ENCODE assay signal across 13 cellular contexts in the genomic region with DNA sequence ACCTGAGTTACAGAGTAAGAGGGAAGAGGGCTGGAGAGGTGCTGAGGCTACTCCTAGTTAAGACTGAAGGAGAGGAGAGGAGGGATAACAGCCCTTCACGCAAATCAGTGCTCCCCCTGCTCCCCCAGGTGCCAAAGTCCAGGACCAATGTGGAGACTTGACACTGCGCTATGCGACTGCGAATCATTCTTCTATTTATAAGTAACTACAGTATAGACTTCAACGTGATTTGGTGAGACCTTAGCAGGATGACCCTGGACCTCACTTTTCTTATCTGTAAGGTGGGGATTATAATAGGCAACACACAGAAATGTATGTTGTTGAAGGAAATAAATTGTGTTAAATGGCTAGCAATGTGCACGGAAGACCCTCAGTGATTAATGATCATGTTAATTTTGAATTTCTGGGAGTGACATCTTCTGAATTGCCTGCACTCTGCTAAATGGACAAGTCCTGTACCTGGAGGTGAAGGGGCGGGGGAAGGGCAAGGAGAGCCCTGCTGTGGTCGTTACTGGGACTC. TPM values are rescaled to one million over a fixed set of nuclear protein-coding genes. Genes with fewer than 3 reads are reported as not detected.
DNase-seq lines count a peak whose midpoint lies in the region; ATAC-seq, FAIRE-seq and TF ChIP-seq lines count a peak whose summit lies in the region.
"Had no signal": no experiment of that assay in that cellular context is flagged by ENCODE, and none has a peak within 500 bp of the region (broad histone marks: within the 10 kb centered on the region; RNA-seq: fewer than 3 reads in every experiment).

No MANE protein-coding gene starts in this region.

- H3K36me3 ChIP-seq in HepG2 (replicated peaks in 1 of 2; ENCODE audit: control insufficient read depth in 1 of 2, insufficient read depth in 2 of 2, low read length in 2 of 2) (no peaks in the 10 kb centered on the region; a peak in 1 of 5 replicates), right lobe of liver (no peaks in the 10 kb centered on the region), breast epithelium (no peaks in the 10 kb centered on the region)
- no peaks in the 10 kb centered on the region for H3K36me3 ChIP-seq in naive thymus-derived CD4-positive, alpha-beta T cell (ENCODE audit: control insufficient read depth in 2 of 3, insufficient read depth in 3 of 3, low read length in 3 of 3)
- H3K36me3 ChIP-seq: BLaER1 treated with 17β-estradiol and CSF1 and Interleukin-3, amounts not matched to agents 10 nM and 100 nM; colonic mucosa; pancreas had no signal

- TF ChIP-seq RAD21 in HepG2 (CRISPR knock-in tag; IDR thresholded peaks at IDR 0.05), result no peak

- in situ Hi-C loops in HepG2 (cut with HindIII; ENCODE audit: extremely low pct_ligation_motif_present, low pct_unique_long_range_greater_than_20kb), result no loop called here

- peaks cover 0 to 4% (median 0%) of the 10 kb centered on the region in 11 donors for H3K9me3 Mint-ChIP-seq in naive thymus-derived CD4-positive, alpha-beta T cell
- no peaks in the 10 kb centered on the region for H3K9me3 Mint-ChIP-seq in type B pancreatic cell

- no peak for TF ChIP-seq EP300 in HepG2 (IDR thresholded peaks at IDR 0.05; ENCODE audit: low read depth in 2 of 2, low read length in 2 of 2)
- TF ChIP-seq EP300 in HepG2 (CRISPR knock-in tag; IDR thresholded peaks at IDR 0.05; ENCODE audit: borderline replicate concordance), result no peak

- H3K4me2 ChIP-seq in HepG2 (ENCODE audit: low read depth, low read length), result peak overlapping the region; percentile 53
- H3K4me2 ChIP-seq: BLaER1 treated with 17β-estradiol and CSF1 and Interleukin-3, amounts not matched to agents 10 nM and 100 nM had no signal

- H3K4me1 ChIP-seq in HepG2 (ENCODE audit: insufficient read depth, low read length) (no peaks in the 10 kb centered on the region), right lobe of liver (peaks cover 0 to 15% (median 4%) of the 10 kb centered on the region in 4 donors), breast epithelium (peaks cover 0 to 3% of the 10 kb centered on the region in 2 donors)
- H3K4me1 ChIP-seq in naive thymus-derived CD4-positive, alpha-beta T cell (ENCODE audit: control insufficient read depth in 2 of 2, insufficient read depth in 2 of 2, low read length in 2 of 2), result no peaks in the 10 kb centered on the region
- H3K4me1 ChIP-seq: BLaER1 treated with 17β-estradiol and CSF1 and Interleukin-3, amounts not matched to agents 10 nM and 100 nM had no signal

- BruUV-seq in HepG2 (replicated peaks; lab: Mats Ljungman, UMichigan), result no TSS peak

- H3K27me3 Mint-ChIP-seq in naive thymus-derived CD4-positive, alpha-beta T cell, result peaks cover 73 to 93% (median 88%) of the 10 kb centered on the region in 5 donors
- H3K27me3 Mint-ChIP-seq in type B pancreatic cell, result peaks cover 99% of the 10 kb centered on the region

- H4K20me1 ChIP-seq in HepG2 (ENCODE audit: insufficient read depth, low read length), result no peaks in the 10 kb centered on the region

- H3K4me3 Mint-ChIP-seq in naive thymus-derived CD4-positive, alpha-beta T cell, result peak overlapping the region; percentile 39 to 81 (median 68)
- H3K4me3 Mint-ChIP-seq in type B pancreatic cell, result peak overlapping the region; percentile 86

- H3K36me3 Mint-ChIP-seq in naive thymus-derived CD4-positive, alpha-beta T cell, result no peaks in the 10 kb centered on the region
- H3K36me3 Mint-ChIP-seq in type B pancreatic cell, result peaks cover 6% of the 10 kb centered on the region

- H3K27ac Mint-ChIP-seq in naive thymus-derived CD4-positive, alpha-beta T cell, result peak overlapping the region in 1 of 9 donors; percentile 54
- H3K27ac Mint-ChIP-seq in type B pancreatic cell, result peak overlapping the region; percentile 39

- H3K4me3 ChIP-seq in HepG2 (replicated peaks in 1 of 3; ENCODE audit: insufficient read depth in 1 of 3, low read depth in 2 of 3, low read length in 3 of 3) (peak overlapping the region in 1 of 3 experiments; percentile 62; a peak in 1 of 6 replicates), right lobe of liver (peak overlapping the region in 1 of 3 donors; percentile 37), breast epithelium (peak overlapping the region; percentile 55 to 80 (median 57))
- H3K4me3 ChIP-seq in naive thymus-derived CD4-positive, alpha-beta T cell (ENCODE audit: low read length), result no peak overlapping the region
- H3K4me3 ChIP-seq: BLaER1 treated with 17β-estradiol and CSF1 and Interleukin-3, amounts not matched to agents 10 nM and 100 nM had no signal

- TF ChIP-seq CTCF in HepG2 (CRISPR knock-in tag; IDR thresholded peaks at IDR 0.05) (no peak), right lobe of liver (IDR thresholded peaks at IDR 0.05) (no peak), breast epithelium (IDR thresholded peaks at IDR 0.05) (no peak), type B pancreatic cell (conservative IDR thresholded peaks at IDR 0.05) (no peak)

- ATAC-seq in HepG2, result peak; percentile 24; the same call in 1 of the 3 replicates
- no peak for ATAC-seq in right lobe of liver
- ATAC-seq in naive thymus-derived CD4-positive, alpha-beta T cell, result no peak
- no peak for ATAC-seq in HG02840 (IDR thresholded peaks at IDR 0.05; ENCODE audit: low FRiP score, unreplicated experiment)

- H3K9ac ChIP-seq in HepG2 (ENCODE audit: insufficient read depth, low read depth, low read length), result no peak overlapping the region
- H3K9ac ChIP-seq: BLaER1 treated with 17β-estradiol and CSF1 and Interleukin-3, amounts not matched to agents 10 nM and 100 nM had no signal

- H3K9me3 ChIP-seq in HepG2 (ENCODE audit: low read length) (no peaks in the 10 kb centered on the region), right lobe of liver (no peaks in the 10 kb centered on the region), breast epithelium (no peaks in the 10 kb centered on the region)
- no peaks in the 10 kb centered on the region for H3K9me3 ChIP-seq in naive thymus-derived CD4-positive, alpha-beta T cell (ENCODE audit: control insufficient read depth in 2 of 3, low read length in 3 of 3)
- H3K9me3 ChIP-seq: colonic mucosa, pancreas had no signal

- POLR2A ChIA-PET in HepG2 (lab: Yijun Ruan, JAX), result no interaction called here
- POLR2A ChIA-PET in naive thymus-derived CD4-positive, alpha-beta T cell (lab: Charles Lee), result no interaction called here

- H3K79me2 ChIP-seq in HepG2 (ENCODE audit: insufficient read depth, low read length), result no peaks in the 10 kb centered on the region

- TF ChIP-seq POLR2A in HepG2 (IDR thresholded peaks at IDR 0.05; ENCODE audit: insufficient read depth in 1 of 2, low read depth in 2 of 2, low read length in 2 of 2) (no peak), right lobe of liver (IDR thresholded peaks at IDR 0.05) (no peak), breast epithelium (IDR thresholded peaks at IDR 0.05) (no peak)

- H3K27ac ChIP-seq in HepG2 (ENCODE audit: extremely low read length, insufficient read depth, low read length) (no peak overlapping the region), right lobe of liver (no peak overlapping the region), breast epithelium (no peak overlapping the region)
- no peak overlapping the region for H3K27ac ChIP-seq in naive thymus-derived CD4-positive, alpha-beta T cell (ENCODE audit: low read depth, low read length)
- H3K27ac ChIP-seq: BLaER1 treated with 17β-estradiol and CSF1 and Interleukin-3, amounts not matched to agents 10 nM and 100 nM; colonic mucosa; pancreas had no signal

- peaks cover 14 to 59% of the 10 kb centered on the region in 2 experiments for H3K27me3 ChIP-seq in HepG2 (ENCODE audit: control insufficient read depth in 1 of 2, insufficient read depth in 2 of 2, low read length in 2 of 2)
- H3K27me3 ChIP-seq in right lobe of liver, result peaks cover 23 to 55% of the 10 kb centered on the region in 2 donors
- H3K27me3 ChIP-seq in breast epithelium, result peaks cover 0 to 94% of the 10 kb centered on the region in 2 donors
- peaks cover 2 to 17% of the 10 kb centered on the region in 2 donors for H3K27me3 ChIP-seq in naive thymus-derived CD4-positive, alpha-beta T cell (ENCODE audit: control insufficient read depth in 2 of 2, insufficient read depth in 2 of 2, low read length in 2 of 2)

- CTCF ChIA-PET in HepG2 (lab: Yijun Ruan, JAX; ENCODE audit: low intra/inter-chr PET ratio, low total read pairs), result no interaction called here
- CTCF ChIA-PET in naive thymus-derived CD4-positive, alpha-beta T cell (lab: Charles Lee), result no interaction called here

- DNase-seq in HepG2 (ENCODE audit: low spot score) (no peak), right lobe of liver (no peak), breast epithelium (ENCODE audit: low spot score in 2 of 2) (no peak), type B pancreatic cell (ENCODE audit: extremely low spot score, unreplicated experiment) (no peak), cerebellum (ENCODE audit: low spot score) (no peak)
- DNase-seq in naive thymus-derived CD4-positive, alpha-beta T cell, result no peak
- no peak for DNase-seq in activated CD8-positive, alpha-beta memory T cell treated with anti-CD3 and anti-CD28 coated beads, Interleukin-2, amount 50 U/mL, for 48 hours
- DNase-seq: activated CD8-positive, alpha-beta memory T cell treated with anti-CD3 and anti-CD28 coated beads, Interleukin-2, amount 50 U/mL, for 4 hours; colonic mucosa; NCI-H524 treated with DMSO at 0.1 percent for 48 hours had no signal

- H3K4me1 Mint-ChIP-seq in naive thymus-derived CD4-positive, alpha-beta T cell, result peaks cover 4 to 22% (median 13%) of the 10 kb centered on the region in 7 donors
- peaks cover 6% of the 10 kb centered on the region for H3K4me1 Mint-ChIP-seq in type B pancreatic cell (ENCODE audit: unreplicated experiment)

- 64% methylated on average over 8 of the region's 8 CpGs for WGBS in HepG2 (ENCODE audit: low lambda C conversion rate)
- WGBS in right lobe of liver (ENCODE audit: insufficient coverage, low coverage, low lambda C conversion rate, missing lambda C conversion rate), result 2% methylated on average over 5 of the region's 8 CpGs

- FAIRE-seq in HepG2 (lab: Jason Lieb, UNC), result no peak
- FAIRE-seq: pancreas had no signal

- H2AFZ ChIP-seq in HepG2 (ENCODE audit: low read length), result no peak overlapping the region

- intact Hi-C loops in HepG2 (cut with micrococcal nuclease; ENCODE audit: unreplicated experiment) (no loop called here), right lobe of liver (cut with DNase I) (no loop called here), breast epithelium (cut with DNase I; ENCODE audit: low total_unique reads) (no loop called here)
- intact Hi-C loops in naive thymus-derived CD4-positive, alpha-beta T cell (cut with micrococcal nuclease), result no loop called here

RNA-seq across cellular contexts. Expression of a gene that starts 11.0 kb away (rescaled TPM):
- total RNA-seq in HepG2 (2016; rRNA removed; fragmentation: Illumina TruSeq; extraction: Trizol) (not detected in 2 replicates), right lobe of liver (not detected), breast epithelium (1 to 10 TPM in 2 of 3 donors, under 1 TPM in 1; 0.29 to 6.4 (median 1.6) TPM), type B pancreatic cell (ENCODE audit: low replicate concordance) (0.57 and 2.7 TPM in 2 replicates), cerebellum (5.4 TPM)
- not detected in 2 replicates for total RNA-seq in HepG2 (2016; cell fraction: cytosol; rRNA removed; fragmentation: Illumina TruSeq; extraction: Trizol; ENCODE audit: low read depth)
- not detected in 2 replicates for total RNA-seq in HepG2 (2016; cell fraction: insoluble cytoplasmic fraction; rRNA removed; fragmentation: Illumina TruSeq; extraction: Trizol)
- not detected in 2 replicates for total RNA-seq in HepG2 (2016; cell fraction: membrane; rRNA removed; fragmentation: Illumina TruSeq; extraction: Trizol)
- not detected in 2 replicates for total RNA-seq in HepG2 (2016; cell fraction: nucleus; rRNA removed; fragmentation: Illumina TruSeq; extraction: Trizol)
- not detected in 2 replicates for polyA plus RNA-seq in HepG2 (2011; rRNA removed)
- not detected in 2 replicates for polyA plus RNA-seq in HepG2 (2011; cell fraction: cytosol; rRNA removed)
- not detected in 2 replicates for polyA plus RNA-seq in HepG2 (2011; cell fraction: nucleus; rRNA removed)
- not detected in 2 replicates for polyA plus RNA-seq in HepG2 (2012)
- polyA plus RNA-seq in HepG2 (2016; cell fraction: cytosol; fragmentation: Illumina TruSeq; extraction: Trizol; ENCODE audit: low read depth), result not detected in 2 replicates
- polyA plus RNA-seq in HepG2 (2016; cell fraction: insoluble cytoplasmic fraction; fragmentation: Illumina TruSeq; extraction: Trizol; ENCODE audit: low read depth), result not detected in 2 replicates
- polyA plus RNA-seq in HepG2 (2016; cell fraction: membrane; fragmentation: Illumina TruSeq; extraction: Trizol; ENCODE audit: low read depth), result not detected in 2 replicates
- not detected in 2 replicates for polyA plus RNA-seq in HepG2 (2016; cell fraction: nucleus; fragmentation: Illumina TruSeq; extraction: Trizol; ENCODE audit: insufficient read depth, low read depth)
- not detected in 2 replicates for polyA minus RNA-seq in HepG2 (2011; rRNA and poly(A)+ RNA removed; ENCODE audit: low replicate concordance)
- not detected in 2 replicates for polyA minus RNA-seq in HepG2 (2011; cell fraction: cytosol; rRNA and poly(A)+ RNA removed)
- polyA minus RNA-seq in HepG2 (2011; cell fraction: nucleus; rRNA and poly(A)+ RNA removed), result not detected in 2 replicates
- not detected for total RNA-seq in naive thymus-derived CD4-positive, alpha-beta T cell
- not detected for polyA plus RNA-seq in naive thymus-derived CD4-positive, alpha-beta T cell
- total RNA-seq: colonic mucosa, pancreas had no signal
- polyA plus RNA-seq: pancreas had no signal
